Comparison of ENCODE assay signal across 8 cellular contexts in the genomic region with DNA sequence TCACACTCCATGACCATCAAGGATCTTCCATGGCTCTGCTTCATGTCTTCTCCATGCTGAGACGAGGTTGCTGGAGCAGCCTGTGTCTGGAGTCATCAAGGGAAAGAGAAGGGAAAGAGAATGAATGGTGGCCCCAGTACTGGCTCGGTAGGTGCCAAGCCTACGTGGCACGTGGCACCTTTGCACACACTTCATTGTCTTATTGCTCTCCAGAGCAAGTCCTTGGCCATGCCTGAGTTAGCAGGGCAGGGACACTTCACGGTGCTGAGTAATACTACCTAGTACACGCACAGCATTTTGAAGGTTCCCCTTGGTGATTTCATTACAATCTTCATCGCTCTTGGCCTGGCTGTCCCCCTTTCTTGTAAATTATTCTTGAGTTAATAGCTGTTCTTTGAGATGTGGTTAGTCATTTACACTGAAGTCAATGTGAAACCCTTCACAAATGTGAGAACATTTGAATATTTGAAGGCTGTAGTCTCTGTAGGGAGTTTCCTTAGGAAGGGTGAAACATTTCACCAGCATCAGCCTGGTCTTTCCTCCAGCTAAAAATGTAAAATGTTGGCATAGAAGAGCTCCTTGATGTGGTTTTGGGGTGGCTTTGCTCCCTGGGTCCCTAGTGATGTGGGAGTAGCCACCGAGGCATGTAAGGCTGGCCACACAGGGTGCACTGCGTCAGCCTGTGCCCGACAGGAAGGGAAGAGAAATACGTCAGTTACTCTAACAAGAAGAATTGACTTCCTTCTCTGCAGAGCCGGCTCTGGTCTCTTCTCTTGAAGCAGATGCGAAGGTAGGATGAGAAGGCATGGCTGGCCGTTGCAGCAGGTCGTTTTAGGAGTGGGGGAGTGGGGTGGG. TPM values are rescaled to one million over a fixed set of nuclear protein-coding genes. Genes with fewer than 3 reads are reported as not detected.
DNase-seq lines count a peak whose midpoint lies in the region; ATAC-seq and TF ChIP-seq lines count a peak whose summit lies in the region.

A gene with protein sequence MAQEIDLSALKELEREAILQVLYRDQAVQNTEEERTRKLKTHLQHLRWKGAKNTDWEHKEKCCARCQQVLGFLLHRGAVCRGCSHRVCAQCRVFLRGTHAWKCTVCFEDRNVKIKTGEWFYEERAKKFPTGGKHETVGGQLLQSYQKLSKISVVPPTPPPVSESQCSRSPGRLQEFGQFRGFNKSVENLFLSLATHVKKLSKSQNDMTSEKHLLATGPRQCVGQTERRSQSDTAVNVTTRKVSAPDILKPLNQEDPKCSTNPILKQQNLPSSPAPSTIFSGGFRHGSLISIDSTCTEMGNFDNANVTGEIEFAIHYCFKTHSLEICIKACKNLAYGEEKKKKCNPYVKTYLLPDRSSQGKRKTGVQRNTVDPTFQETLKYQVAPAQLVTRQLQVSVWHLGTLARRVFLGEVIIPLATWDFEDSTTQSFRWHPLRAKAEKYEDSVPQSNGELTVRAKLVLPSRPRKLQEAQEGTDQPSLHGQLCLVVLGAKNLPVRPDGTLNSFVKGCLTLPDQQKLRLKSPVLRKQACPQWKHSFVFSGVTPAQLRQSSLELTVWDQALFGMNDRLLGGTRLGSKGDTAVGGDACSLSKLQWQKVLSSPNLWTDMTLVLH (plus strand): TSS at position 766 of the 855 bp plus-strand sequence. CDS start 13,215 bp downstream, outside the sequence.

- H3K36me3 ChIP-seq in OCI-LY1 (ENCODE audit: insufficient read depth, low read length), result no peaks in the 10 kb centered on the region

- no peaks in the 10 kb centered on the region for H4K20me1 ChIP-seq in OCI-LY1 (ENCODE audit: insufficient read depth, low read length)

- H3K9me2 ChIP-seq in OCI-LY1 (ENCODE audit: low read depth, low read length), result no peaks in the 10 kb centered on the region

- no peak for TF ChIP-seq CTCF in OCI-LY1 (IDR thresholded peaks at IDR 0.05; ENCODE audit: low read length)

- H3K27me3 ChIP-seq in OCI-LY1 (ENCODE audit: insufficient read depth, low read length), result no peaks in the 10 kb centered on the region

- no peaks in the 10 kb centered on the region for H3F3A ChIP-seq in OCI-LY1 (ENCODE audit: insufficient read depth, low read length)

- 0 out of 2 replicates have a peak within 1 kb of the TSS, but pooled peaks have one; percentile 15 for H2AFZ ChIP-seq in OCI-LY1 (ENCODE audit: low read length)

- DNase-seq in activated T-helper 1 cell treated with Interleukin-2 at 50 U/mL for 16 hours (ENCODE audit: low read depth), result peak; percentile 53
- DNase-seq in cardiac septum (ENCODE audit: low spot score), result peak; percentile 86
- DNase-seq in stimulated activated CD4-positive, alpha-beta T cell treated with anti-CD3 and anti-CD28 coated beads, Interleukin-1b, Interleukin-23, amount 100 ng/mL, for 24 hours (ENCODE audit: low read depth in 4 of 4, low spot score in 1 of 4), result peak in 3 of 4 experiments; percentile 59 to 83 (median 67)
- no peak for DNase-seq in middle frontal gyrus (ENCODE audit: extremely low spot score, low spot score)
- no peak for DNase-seq in retina

- H3K9ac ChIP-seq in OCI-LY1 (ENCODE audit: low read length), result no peak within 1 kb of the TSS; the same call in 1 of the 2 replicates

- H3K79me2 ChIP-seq in OCI-LY1 (ENCODE audit: insufficient read depth, low read length), result no peaks in the 10 kb centered on the region

- no peaks in the 10 kb centered on the region for H3K9me3 ChIP-seq in OCI-LY1 (ENCODE audit: low read length)

- ATAC-seq in GM18520 (IDR thresholded peaks at IDR 0.05; ENCODE audit: unreplicated experiment), result peak; percentile 44
- peak; percentile 46 for ATAC-seq in HG02885 (IDR thresholded peaks at IDR 0.05; ENCODE audit: poor library complexity, unreplicated experiment)

- intact Hi-C loops in cardiac septum (cut with DNase I), result no loop called here

- no peak within 1 kb of the TSS for H3K4me3 ChIP-seq in OCI-LY1 (ENCODE audit: low read depth, low read length, poor library complexity, severe bottlenecking)

- peaks cover 27% of the 10 kb centered on the region for H3K4me1 ChIP-seq in OCI-LY1 (ENCODE audit: insufficient read depth, low read length, severe bottlenecking)

- no peak within 1 kb of the TSS for H3K27ac ChIP-seq in OCI-LY1 (ENCODE audit: low read depth, low read length, poor library complexity, severe bottlenecking)

- peak within 1 kb of the TSS; percentile 41; the same call in 1 of the 2 replicates for H3K4me2 ChIP-seq in OCI-LY1 (ENCODE audit: low read length)

RNA-seq across cellular contexts. Expression of the gene that starts here (rescaled TPM):
- total RNA-seq in cardiac septum, result 5.7 TPM

Comparison
In these comparisons a context has a peak if more than half of its experiments do, and no peak if none do; other contexts are left out.
1. DNase-seq: peak in activated T-helper 1 cell treated with Interleukin-2 at 50 U/mL for 16 hours (single experiment), cardiac septum (single experiment) and stimulated activated CD4-positive, alpha-beta T cell treated with anti-CD3 and anti-CD28 coated beads, Interleukin-1b, Interleukin-23, amount 100 ng/mL, for 24 hours (3 of 4); none in middle frontal gyrus (single experiment) and retina (single experiment).